Comparison of ENCODE assay signal across 8 cellular contexts in the genomic region with DNA sequence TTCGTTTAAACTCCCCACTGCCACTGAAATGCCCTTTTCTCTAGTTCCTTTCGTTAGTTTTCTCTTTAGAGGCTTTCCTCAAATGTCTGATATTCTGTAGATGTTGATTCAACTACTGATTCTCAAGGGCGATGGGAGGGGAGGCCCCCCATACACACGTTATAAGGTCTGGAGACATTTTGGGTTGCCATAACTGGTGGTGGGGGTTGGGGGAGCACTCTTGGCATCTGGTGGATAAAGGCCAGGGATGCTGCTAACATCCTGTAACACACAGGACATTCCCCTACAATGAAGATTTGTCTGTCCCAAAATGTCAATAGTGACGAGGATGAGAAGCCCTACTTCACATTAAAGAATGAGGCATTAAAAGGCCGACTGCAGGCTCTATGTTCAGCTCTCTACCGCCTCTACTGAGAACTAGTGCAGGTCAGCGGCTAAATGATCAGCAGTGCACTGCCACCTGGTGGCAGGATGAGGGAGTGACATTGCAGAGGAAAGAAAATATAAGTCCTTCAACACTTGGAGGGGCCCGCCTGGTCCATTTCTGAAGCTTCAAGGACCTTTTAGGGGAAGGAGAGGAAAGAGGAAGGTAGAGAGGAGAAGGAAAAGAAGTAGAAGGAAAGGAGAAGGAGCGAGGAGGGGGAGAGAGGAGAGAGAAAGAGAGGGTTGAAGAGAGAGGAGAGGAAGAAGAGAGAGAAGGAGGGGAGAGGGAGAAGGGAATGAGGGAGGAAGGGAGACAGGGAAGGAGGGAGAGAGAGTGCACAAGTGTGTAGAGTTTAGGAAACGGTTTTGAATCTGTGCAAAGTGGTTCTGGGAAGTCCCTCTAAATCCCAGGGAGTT. TPM values are rescaled to one million over a fixed set of nuclear protein-coding genes. Genes with fewer than 3 reads are reported as not detected.
DNase-seq lines count a peak whose midpoint lies in the region; ATAC-seq, FAIRE-seq and TF ChIP-seq lines count a peak whose summit lies in the region.

No MANE protein-coding gene starts in this region.

- H3K4me1 ChIP-seq in mammary epithelial cell (ENCODE audit: insufficient read depth, low read length) = peaks cover 21% of the 10 kb centered on the region

- dilution Hi-C loops in mammary epithelial cell (cut with HindIII; ENCODE audit: low sequenced_read_pairs) = loop anchor here (25.0 kb wide), 1 partner anchor 181 kb away; no protein-coding TSS in a partner anchor

- WGBS in mammary epithelial cell (ENCODE audit: low coverage, missing lambda C conversion rate) = 35% methylated on average over 10 of the region's 11 CpGs

- H3K4me2 ChIP-seq in mammary epithelial cell (ENCODE audit: insufficient read depth, low read depth, low read length) = no peak overlapping the region

- no peak overlapping the region for H3K9ac ChIP-seq in mammary epithelial cell (ENCODE audit: insufficient read depth, low read length)

- no peak overlapping the region for H2AFZ ChIP-seq in mammary epithelial cell (ENCODE audit: low read depth, low read length)

- in situ Hi-C loops in mammary epithelial cell (cut with MboI; ENCODE audit: low sequenced_read_pairs in 2 of 2) = loop anchor here (5.0 to 25.0 kb wide), 2 partner anchors 191 to 506 kb away; partner anchors contain the start of gene F3 (in 1 of the 2)

- no peak overlapping the region for H3K4me3 ChIP-seq in mammary epithelial cell (replicated peaks in 1 of 3; ENCODE audit: insufficient read depth in 1 of 3, low read depth in 2 of 3, low read length in 3 of 3)

- no peaks in the 10 kb centered on the region for H4K20me1 ChIP-seq in mammary epithelial cell (ENCODE audit: insufficient read depth, low read length)

- TF ChIP-seq CTCF in VCaP (conservative IDR thresholded peaks at IDR 0.05) = peak; percentile 97
- peak; percentile 99 for TF ChIP-seq CTCF in mammary epithelial cell (conservative IDR thresholded peaks at IDR 0.05 in 1 of 2, IDR thresholded peaks at IDR 0.05 in 1 of 2; ENCODE audit: extremely low read depth in 1 of 2, insufficient read depth in 1 of 2, low read depth in 1 of 2, low read length in 2 of 2)

- CTCF ChIA-PET in mammary epithelial cell (lab: Charles Lee; ENCODE audit: low non-redundant PET) = interaction anchor here (0.6 to 1.2 kb wide), 8 partner anchors 10 to 420 kb away, joined by 3 to 24 read pairs (median 4); partner anchors contain the start of genes ALG14 and RWDD3

- ATAC-seq in GM18873 (IDR thresholded peaks at IDR 0.05; ENCODE audit: low FRiP score, unreplicated experiment) = peak; percentile 94
- ATAC-seq in HG03135 (IDR thresholded peaks at IDR 0.05; ENCODE audit: unreplicated experiment) = peak; percentile 97

- no peaks in the 10 kb centered on the region for H3K27me3 ChIP-seq in mammary epithelial cell (ENCODE audit: insufficient read depth, low read length)

- no peaks in the 10 kb centered on the region for H3K36me3 ChIP-seq in mammary epithelial cell (ENCODE audit: insufficient read depth, low read length)

- intact Hi-C loops in mammary epithelial cell (cut with micrococcal nuclease) = loop anchor here (1.0 to 10.0 kb wide), 5 partner anchors 190 to 562 kb away; partner anchors contain the start of gene SLC44A3

- no peaks in the 10 kb centered on the region for H3K79me2 ChIP-seq in mammary epithelial cell (ENCODE audit: insufficient read depth, low read length)

- H3K9me3 ChIP-seq in mammary epithelial cell (replicated peaks; ENCODE audit: insufficient read depth, low read length) = no peaks in the 10 kb centered on the region

- FAIRE-seq in islet of Langerhans (lab: Jason Lieb, UNC) = peak; percentile 94

- peak; percentile 77 for DNase-seq in AG08396 (ENCODE audit: low spot score)
- DNase-seq in NCI-H2171 treated with DMSO at 0.1 percent for 48 hours (lab: John Stamatoyannopoulos, UW) = peak; percentile 72
- DNase-seq in mammary epithelial cell = peak; percentile 65
- peak; percentile 56 to 57 for DNase-seq in stimulated activated CD4-positive, alpha-beta T cell treated with anti-CD3 and anti-CD28 coated beads, Interleukin-15, amount 100 ng/mL, for 1 hour (ENCODE audit: low read depth in 1 of 2, low spot score in 1 of 2)

- BruUV-seq in mammary epithelial cell (replicated peaks; lab: Mats Ljungman, UMichigan) = no TSS peak

- no peak overlapping the region for H3K27ac ChIP-seq in VCaP
- no peak overlapping the region for H3K27ac ChIP-seq in mammary epithelial cell (ENCODE audit: insufficient read depth, low read depth, low read length)

RNA-seq across cellular contexts. Expression of gene ALG14, which starts 29.4 kb away (rescaled TPM):
- total RNA-seq in mammary epithelial cell = 1 to 10 TPM; 1.2 to 6.5 TPM
- polyA plus RNA-seq in mammary epithelial cell = 2.0 TPM
- 0.31 TPM for polyA minus RNA-seq in mammary epithelial cell
